ENCODE assay signal across 24 cellular contexts in genomic region chr17:43767053-43767712, GRCh38. TPM values are rescaled to one million over a fixed set of nuclear protein-coding genes. Genes with fewer than 3 reads are reported as not detected.
"Had no signal": no experiment of that assay in that cellular context is flagged by ENCODE, and none has a peak within 500 bp of the region (broad histone marks: within the 10 kb centered on the region; RNA-seq: fewer than 3 reads in every experiment).

No MANE protein-coding gene starts in this region.

- H3K4me3 ChIP-seq: ascending aorta, left lung, pancreas had no signal

- ATAC-seq: activated CD8-positive, alpha-beta memory T cell treated with anti-CD3 and anti-CD28 coated beads, Interleukin-2, amount 10 ng/mL, durations not matched to agents 7 days and 5 days; activated CD8-positive, alpha-beta T cell treated with anti-CD3 and anti-CD28 coated beads for 36 hours; activated naive CD4-positive, alpha-beta T cell treated with anti-CD3 and anti-CD28 coated beads, Interleukin-2, amount 50 U/mL, for 72 hours; foreskin keratinocyte; natural killer cell treated with Interleukin-12 subunit alpha and Interleukin-12 subunit beta and Interleukin-15 and Interleukin-18, amount 100 ng/mL, for 72 hours; sciatic nerve; stimulated activated effector memory CD8-positive, alpha-beta T cell treated with anti-CD3 and anti-CD28 coated beads, Interleukin-12 subunit alpha, Interleukin-12 subunit beta, amount 100 ng/mL, for 72 hours had no signal

- H3K4me1 ChIP-seq: foreskin keratinocyte had no signal

- DNase-seq: activated CD4-positive, CD25-positive, alpha-beta regulatory T cell treated with anti-CD3 and anti-CD28 coated beads, Interleukin-2, amount 50 U/mL, for 72 hours; activated gamma-delta T cell; left lung had no signal

- H3K36me3 ChIP-seq: neutrophil had no signal

- H3K27ac ChIP-seq: ascending aorta, brain microvascular endothelial cell, foreskin keratinocyte, neutrophil, pancreas, WERI-Rb-1 had no signal

- H3K27me3 ChIP-seq: ascending aorta, brain microvascular endothelial cell, foreskin keratinocyte, left lung, neutrophil, pancreas had no signal

- H3K9me3 ChIP-seq: ascending aorta, left lung, neutrophil, pancreas had no signal

RNA-seq across cellular contexts. Expression of gene SOST, which starts 8.6 kb away (rescaled TPM):
- total RNA-seq: activated CD4-positive, alpha-beta T cell treated with anti-CD3 and anti-CD28 coated beads, Interleukin-2, amount 10 ng/mL, durations not matched to agents 7 days and 5 days; activated CD8-positive, alpha-beta memory T cell treated with anti-CD3 and anti-CD28 coated beads, Interleukin-2, amount 10 ng/mL, durations not matched to agents 7 days and 5 days; activated CD8-positive, alpha-beta T cell treated with anti-CD3 and anti-CD28 coated beads for 36 hours; activated naive CD4-positive, alpha-beta T cell treated with anti-CD3 and anti-CD28 coated beads, Interleukin-2, amount 50 U/mL, for 72 hours; activated T-helper 1 cell treated with anti-CD3 and anti-CD28 coated beads, Interleukin-12 subunit alpha, Interleukin-12 subunit beta, Interleukin-2, Interleukin-4 antibody, amounts not matched to agents 30 ng/mL and 10 ng/mL and 1 ng/mL, durations not matched to agents 14 hours and 24 hours and 36 hours; dermis microvascular lymphatic vessel endothelial cell; foreskin keratinocyte; kidney epithelial cell; lung microvascular endothelial cell; natural killer cell treated with Interleukin-12 subunit alpha and Interleukin-12 subunit beta and Interleukin-15 and Interleukin-18, amount 100 ng/mL, for 72 hours; pancreas; sciatic nerve; temporal lobe had no signal
- polyA plus RNA-seq: adipose tissue, esophagus, pancreas, small intestine had no signal

RNA-seq across cellular contexts. Expression of gene CFAP97D1, which starts 13.1 kb away (rescaled TPM):
- total RNA-seq: activated CD4-positive, alpha-beta T cell treated with anti-CD3 and anti-CD28 coated beads, Interleukin-2, amount 10 ng/mL, durations not matched to agents 7 days and 5 days; activated CD8-positive, alpha-beta memory T cell treated with anti-CD3 and anti-CD28 coated beads, Interleukin-2, amount 10 ng/mL, durations not matched to agents 7 days and 5 days; activated naive CD4-positive, alpha-beta T cell treated with anti-CD3 and anti-CD28 coated beads, Interleukin-2, amount 50 U/mL, for 72 hours; activated T-helper 1 cell treated with anti-CD3 and anti-CD28 coated beads, Interleukin-12 subunit alpha, Interleukin-12 subunit beta, Interleukin-2, Interleukin-4 antibody, amounts not matched to agents 30 ng/mL and 10 ng/mL and 1 ng/mL, durations not matched to agents 14 hours and 24 hours and 36 hours; ascending aorta; dermis microvascular lymphatic vessel endothelial cell; foreskin keratinocyte; kidney epithelial cell; left lung; lung microvascular endothelial cell; natural killer cell treated with Interleukin-12 subunit alpha and Interleukin-12 subunit beta and Interleukin-15 and Interleukin-18, amount 100 ng/mL, for 72 hours; sciatic nerve; temporal lobe had no signal
- polyA plus RNA-seq: adipose tissue, foreskin keratinocyte, pancreas, small intestine had no signal
